In genomic region chr6:85593438-85594196, GRCh38 we compare ENCODE assay signal across 8 cellular contexts. TPM values are rescaled to one million over a fixed set of nuclear protein-coding genes. Genes with fewer than 3 reads are reported as not detected.
DNase-seq lines count a peak whose midpoint lies in the region; ATAC-seq and TF ChIP-seq lines count a peak whose summit lies in the region.

A gene with protein sequence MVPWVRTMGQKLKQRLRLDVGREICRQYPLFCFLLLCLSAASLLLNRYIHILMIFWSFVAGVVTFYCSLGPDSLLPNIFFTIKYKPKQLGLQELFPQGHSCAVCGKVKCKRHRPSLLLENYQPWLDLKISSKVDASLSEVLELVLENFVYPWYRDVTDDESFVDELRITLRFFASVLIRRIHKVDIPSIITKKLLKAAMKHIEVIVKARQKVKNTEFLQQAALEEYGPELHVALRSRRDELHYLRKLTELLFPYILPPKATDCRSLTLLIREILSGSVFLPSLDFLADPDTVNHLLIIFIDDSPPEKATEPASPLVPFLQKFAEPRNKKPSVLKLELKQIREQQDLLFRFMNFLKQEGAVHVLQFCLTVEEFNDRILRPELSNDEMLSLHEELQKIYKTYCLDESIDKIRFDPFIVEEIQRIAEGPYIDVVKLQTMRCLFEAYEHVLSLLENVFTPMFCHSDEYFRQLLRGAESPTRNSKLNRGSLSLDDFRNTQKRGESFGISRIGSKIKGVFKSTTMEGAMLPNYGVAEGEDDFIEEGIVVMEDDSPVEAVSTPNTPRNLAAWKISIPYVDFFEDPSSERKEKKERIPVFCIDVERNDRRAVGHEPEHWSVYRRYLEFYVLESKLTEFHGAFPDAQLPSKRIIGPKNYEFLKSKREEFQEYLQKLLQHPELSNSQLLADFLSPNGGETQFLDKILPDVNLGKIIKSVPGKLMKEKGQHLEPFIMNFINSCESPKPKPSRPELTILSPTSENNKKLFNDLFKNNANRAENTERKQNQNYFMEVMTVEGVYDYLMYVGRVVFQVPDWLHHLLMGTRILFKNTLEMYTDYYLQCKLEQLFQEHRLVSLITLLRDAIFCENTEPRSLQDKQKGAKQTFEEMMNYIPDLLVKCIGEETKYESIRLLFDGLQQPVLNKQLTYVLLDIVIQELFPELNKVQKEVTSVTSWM (minus strand): TSS chr6:85593858. CDS start chr6:85593718, 140 bp downstream.

- peak; percentile 78 to 79 for ATAC-seq in CD4-positive, CD25-positive, alpha-beta regulatory T cell (ENCODE audit: low read depth in 2 of 2)
- ATAC-seq in GM19372 (IDR thresholded peaks at IDR 0.05; ENCODE audit: low read depth, unreplicated experiment) (peak; percentile 86), HG03521 (IDR thresholded peaks at IDR 0.05; ENCODE audit: unreplicated experiment) (peak; percentile 87)

- peaks cover 17% of the 10 kb centered on the region for H3K4me1 ChIP-seq in CD4-positive, CD25-positive, alpha-beta regulatory T cell (ENCODE audit: control insufficient read depth, insufficient read depth, low read length, poor library complexity, severe bottlenecking)
- peaks cover 4 to 11% (median 8%) of the 10 kb centered on the region in 4 donors for H3K4me1 ChIP-seq in liver (ENCODE audit: control insufficient read depth in 4 of 4, insufficient read depth in 4 of 4, low read length in 3 of 4)

- under 1% methylated on average over 82 of the region's 82 CpGs for WGBS in liver

- H3K4me3 Mint-ChIP-seq in CD4-positive, CD25-positive, alpha-beta regulatory T cell, result peak within 1 kb of the TSS; percentile 86 to 97 (median 94)

- TF ChIP-seq CTCF in liver (IDR thresholded peaks at IDR 0.05; ENCODE audit: low read depth, low read length, missing input control), result peak; percentile 5

- peak within 1 kb of the TSS; percentile 86 for H3K27ac ChIP-seq in CD4-positive, CD25-positive, alpha-beta regulatory T cell (ENCODE audit: insufficient read depth, low read length, poor library complexity, severe bottlenecking)
- H3K27ac ChIP-seq in liver (ENCODE audit: low read depth in 1 of 2, low read length in 2 of 2), result peak within 1 kb of the TSS; percentile 97 to 99

- H3K27me3 ChIP-seq in CD4-positive, CD25-positive, alpha-beta regulatory T cell (ENCODE audit: control insufficient read depth, insufficient read depth, low read length), result no peaks in the 10 kb centered on the region
- H3K27me3 ChIP-seq in liver (ENCODE audit: control insufficient read depth in 4 of 4, insufficient read depth in 4 of 4, low read length in 3 of 4), result no peaks in the 10 kb centered on the region

- H3K27ac Mint-ChIP-seq in CD4-positive, CD25-positive, alpha-beta regulatory T cell, result peak within 1 kb of the TSS; percentile 96 to 97 (median 97)

- no peaks in the 10 kb centered on the region for H3K9me3 ChIP-seq in CD4-positive, CD25-positive, alpha-beta regulatory T cell (ENCODE audit: control insufficient read depth in 2 of 2, low read length in 2 of 2)
- no peaks in the 10 kb centered on the region for H3K9me3 ChIP-seq in liver (ENCODE audit: control insufficient read depth in 4 of 4, low read length in 3 of 4)

- peak; percentile 73 to 87 (median 75) for DNase-seq in CD4-positive, CD25-positive, alpha-beta regulatory T cell
- DNase-seq in NCI-H748 treated with DMSO at 0.1 percent for 48 hours (lab: John Stamatoyannopoulos, UW), result peak; percentile 70
- DNase-seq in activated CD4-positive, alpha-beta T cell treated with anti-CD3 and anti-CD28 coated beads, Interleukin-2, amount 50 U/mL, for 48 hours, result peak; percentile 82 to 88
- DNase-seq in dermis microvascular lymphatic vessel endothelial cell (ENCODE audit: low read depth in 2 of 2), result peak; percentile 94 to 96
- DNase-seq in stimulated activated CD4-positive, alpha-beta T cell treated with anti-CD3 and anti-CD28 coated beads, Interleukin-4, amount 100 ng/mL, for 1 hour, result peak; percentile 69

- TF ChIP-seq RAD21 in liver (IDR thresholded peaks at IDR 0.05), result no peak

- peaks cover 14% of the 10 kb centered on the region for H3K36me3 Mint-ChIP-seq in CD4-positive, CD25-positive, alpha-beta regulatory T cell

- H3K9me3 Mint-ChIP-seq in CD4-positive, CD25-positive, alpha-beta regulatory T cell, result peaks cover 0 to 2% (median 0%) of the 10 kb centered on the region in 7 donors

- H3K4me1 Mint-ChIP-seq in CD4-positive, CD25-positive, alpha-beta regulatory T cell, result peaks cover 23 to 57% (median 38%) of the 10 kb centered on the region in 4 donors

- peak within 1 kb of the TSS; percentile 93 for H3K4me3 ChIP-seq in CD4-positive, CD25-positive, alpha-beta regulatory T cell (ENCODE audit: low read depth, low read length)
- H3K4me3 ChIP-seq in liver (ENCODE audit: low read depth in 1 of 3, low read length in 3 of 3), result peak within 1 kb of the TSS; percentile 93 to 97 (median 95)

- no peaks in the 10 kb centered on the region for H3K36me3 ChIP-seq in CD4-positive, CD25-positive, alpha-beta regulatory T cell (ENCODE audit: control insufficient read depth, insufficient read depth, low read length)
- no peaks in the 10 kb centered on the region for H3K36me3 ChIP-seq in liver (ENCODE audit: control insufficient read depth in 4 of 4, insufficient read depth in 3 of 4, low read depth in 1 of 4, low read length in 3 of 4)

- peak within 1 kb of the TSS; percentile 34 to 91 for H3K9ac ChIP-seq in liver (ENCODE audit: low read depth in 1 of 2, low read length in 2 of 2)

- H3K27me3 Mint-ChIP-seq in CD4-positive, CD25-positive, alpha-beta regulatory T cell, result no peaks in the 10 kb centered on the region

TF ChIP-seq in liver, 16 proteins besides CTCF, POLR2A, EP300 and RAD21:
- TF ChIP-seq JUND (IDR thresholded peaks at IDR 0.05), result peak; percentile 96 to 98
- peak; percentile 79 for TF ChIP-seq ATF3 (IDR thresholded peaks at IDR 0.05)
- TF ChIP-seq HNF4A (conservative IDR thresholded peaks at IDR 0.05), result peak in 1 of 2 donors; percentile 59
- peak; percentile 90 to 95 for TF ChIP-seq EGR1 (IDR thresholded peaks at IDR 0.05; ENCODE audit: low read depth in 2 of 2)
- peak; percentile 57 to 66 for TF ChIP-seq RXRA (IDR thresholded peaks at IDR 0.05)
- TF ChIP-seq REST (IDR thresholded peaks at IDR 0.05), result peak; percentile 88
- peak; percentile 74 for TF ChIP-seq TAF1 (conservative IDR thresholded peaks at IDR 0.05)
- TF ChIP-seq SP1 (IDR thresholded peaks at IDR 0.05), result peak; percentile 62
- TF ChIP-seq FOXA2 (IDR thresholded peaks at IDR 0.05), result no peak
- TF ChIP-seq GABPA (IDR thresholded peaks at IDR 0.05 in 1 of 2, conservative IDR thresholded peaks at IDR 0.05 in 1 of 2), result peak; percentile 42 to 74
- TF ChIP-seq, protein P1, sequence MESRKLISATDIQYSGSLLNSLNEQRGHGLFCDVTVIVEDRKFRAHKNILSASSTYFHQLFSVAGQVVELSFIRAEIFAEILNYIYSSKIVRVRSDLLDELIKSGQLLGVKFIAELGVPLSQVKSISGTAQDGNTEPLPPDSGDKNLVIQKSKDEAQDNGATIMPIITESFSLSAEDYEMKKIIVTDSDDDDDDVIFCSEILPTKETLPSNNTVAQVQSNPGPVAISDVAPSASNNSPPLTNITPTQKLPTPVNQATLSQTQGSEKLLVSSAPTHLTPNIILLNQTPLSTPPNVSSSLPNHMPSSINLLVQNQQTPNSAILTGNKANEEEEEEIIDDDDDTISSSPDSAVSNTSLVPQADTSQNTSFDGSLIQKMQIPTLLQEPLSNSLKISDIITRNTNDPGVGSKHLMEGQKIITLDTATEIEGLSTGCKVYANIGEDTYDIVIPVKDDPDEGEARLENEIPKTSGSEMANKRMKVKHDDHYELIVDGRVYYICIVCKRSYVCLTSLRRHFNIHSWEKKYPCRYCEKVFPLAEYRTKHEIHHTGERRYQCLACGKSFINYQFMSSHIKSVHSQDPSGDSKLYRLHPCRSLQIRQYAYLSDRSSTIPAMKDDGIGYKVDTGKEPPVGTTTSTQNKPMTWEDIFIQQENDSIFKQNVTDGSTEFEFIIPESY (IDR thresholded peaks at IDR 0.05), result no peak
- no peak for TF ChIP-seq NR2F2 (IDR thresholded peaks at IDR 0.05)
- TF ChIP-seq YY1 (IDR thresholded peaks at IDR 0.05), result peak; percentile 92
- no peak for TF ChIP-seq HNF4G (IDR thresholded peaks at IDR 0.05)
- peak; percentile 44 for TF ChIP-seq FOXA1 (IDR thresholded peaks at IDR 0.05)
- TF ChIP-seq MAX (IDR thresholded peaks at IDR 0.05), result peak; percentile 89

RNA-seq across cellular contexts. Expression of the gene that starts here (rescaled TPM):
- 46.1 TPM for total RNA-seq in CD4-positive, CD25-positive, alpha-beta regulatory T cell
- 10 to 100 TPM; 50.4 to 63.2 (median 52.3) TPM for polyA plus RNA-seq in CD4-positive, CD25-positive, alpha-beta regulatory T cell
- total RNA-seq in dermis microvascular lymphatic vessel endothelial cell (98.4 and 127 TPM in 2 replicates), liver (10 to 100 TPM; 63.2 to 79.1 TPM)
- polyA plus RNA-seq in liver, result 10 to 100 TPM; 30.5 to 42.3 TPM

Comparison
In these comparisons a context has a peak if more than half of its experiments do, and no peak if none do; other contexts are left out.
1. Peak in every context shown above with its lines: DNase-seq, ATAC-seq, H3K4me3 ChIP-seq and H3K27ac ChIP-seq.